ENCODE assay signal across 16 cellular contexts in the genomic region with DNA sequence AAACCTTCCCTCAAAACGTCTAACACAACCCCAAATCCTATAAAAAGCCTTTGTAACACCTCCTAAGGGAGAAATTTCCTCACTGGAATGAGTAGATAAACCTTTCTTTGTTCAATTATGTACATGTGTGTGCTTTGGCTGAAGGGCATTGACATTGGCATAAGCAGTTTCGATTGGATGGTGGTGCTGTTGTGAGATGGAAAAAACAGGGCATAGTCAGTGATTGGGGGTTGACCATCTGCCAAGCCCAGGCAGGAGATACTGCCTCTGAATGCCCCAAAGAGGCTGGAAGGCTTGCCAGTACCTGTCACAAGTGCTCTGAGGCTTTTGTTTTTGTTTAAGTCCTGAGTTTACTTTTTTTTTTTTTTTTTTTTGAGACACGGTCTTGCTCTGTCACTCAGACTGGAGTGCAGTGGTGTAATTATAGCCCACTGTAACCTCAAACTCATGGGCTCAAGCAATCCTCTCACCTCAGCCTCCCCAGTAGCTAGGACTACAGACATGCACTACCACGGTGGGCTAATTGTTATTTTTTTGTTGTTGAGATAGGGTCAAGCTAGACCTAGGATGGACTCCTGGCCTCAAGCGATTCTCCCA. TPM values are rescaled to one million over a fixed set of nuclear protein-coding genes. Genes with fewer than 3 reads are reported as not detected.
DNase-seq lines count a peak whose midpoint lies in the region; ATAC-seq, FAIRE-seq and TF ChIP-seq lines count a peak whose summit lies in the region.
"Had no signal": no experiment of that assay in that cellular context is flagged by ENCODE, and none has a peak within 500 bp of the region (broad histone marks: within the 10 kb centered on the region; RNA-seq: fewer than 3 reads in every experiment).

No MANE protein-coding gene starts in this region.

- POLR2A ChIA-PET in HEK293T (lab: Yijun Ruan, JAX): no interaction called here

- peaks cover 0 to 4% of the 10 kb centered on the region in 2 donors for H3K4me1 ChIP-seq in neuronal stem cell (ENCODE audit: control insufficient read depth in 2 of 2, insufficient read depth in 1 of 2, low read depth in 1 of 2, low read length in 2 of 2)
- peaks cover 3 to 10% of the 10 kb centered on the region in 2 donors for H3K4me1 ChIP-seq in ascending aorta
- H3K4me1 ChIP-seq: HAP-1 had no signal

- no peak overlapping the region for H3K9ac ChIP-seq in neuronal stem cell (ENCODE audit: low read depth, low read length, poor library complexity)

- H2BK12ac ChIP-seq in neuronal stem cell (ENCODE audit: low read length): no peak overlapping the region

- H4K8ac ChIP-seq in neuronal stem cell (ENCODE audit: low read depth, low read length): no peak overlapping the region

- no CpG with 5 or more reads among the region's 5 CpGs for WGBS in neuronal stem cell (ENCODE audit: extremely low coverage in 2 of 2, insufficient read length in 2 of 2, insufficient replicate concordance in 1 of 2), 2 donors

- H3K23ac ChIP-seq in neuronal stem cell (ENCODE audit: low read depth, low read length, poor library complexity): no peak overlapping the region

- H3K27me3 ChIP-seq in bronchial epithelial cell (ENCODE audit: control insufficient read depth, insufficient read depth, low read length): no peaks in the 10 kb centered on the region
- no peaks in the 10 kb centered on the region for H3K27me3 ChIP-seq in neuronal stem cell (ENCODE audit: control insufficient read depth in 3 of 3, insufficient read depth in 3 of 3, low read depth in 1 of 3, low read length in 3 of 3)
- no peaks in the 10 kb centered on the region for H3K27me3 ChIP-seq in ascending aorta
- H3K27me3 ChIP-seq: neutrophil, SJSA1 had no signal

- FAIRE-seq in bronchial epithelial cell (lab: Jason Lieb, UNC): no peak

- no peak overlapping the region for H4K91ac ChIP-seq in neuronal stem cell (ENCODE audit: low read depth, low read length, poor library complexity)

- CTCF ChIA-PET in HEK293T (lab: Yijun Ruan, JAX): no interaction called here

- no peak overlapping the region for H3K4me2 ChIP-seq in neuronal stem cell (ENCODE audit: insufficient read depth, low read length, poor library complexity, severe bottlenecking)

- H2BK120ac ChIP-seq in neuronal stem cell (ENCODE audit: low read depth, low read length): no peak overlapping the region

- no peak for TF ChIP-seq CTCF in bronchial epithelial cell (IDR thresholded peaks at IDR 0.05; ENCODE audit: insufficient read depth, low read length, severe bottlenecking)
- no peak for TF ChIP-seq CTCF in ascending aorta (IDR thresholded peaks at IDR 0.05)
- TF ChIP-seq CTCF in foreskin fibroblast (IDR thresholded peaks at IDR 0.05; ENCODE audit: low read depth, low read length): no peak

- H2BK15ac ChIP-seq in neuronal stem cell (ENCODE audit: low read length): no peak overlapping the region

- peaks cover 0 to 10% of the 10 kb centered on the region in 2 donors for H3K9me3 ChIP-seq in neuronal stem cell (replicated peaks in 1 of 2; ENCODE audit: control insufficient read depth in 2 of 2, insufficient read depth in 1 of 2, low read depth in 1 of 2, low read length in 2 of 2)
- H3K9me3 ChIP-seq in ascending aorta: no peaks in the 10 kb centered on the region
- H3K9me3 ChIP-seq: HAP-1, neutrophil had no signal

- H2BK5ac ChIP-seq in neuronal stem cell (ENCODE audit: low read length): no peak overlapping the region

- H3K4me3 ChIP-seq in bronchial epithelial cell (ENCODE audit: low read depth, low read length): no peak overlapping the region
- H3K4me3 ChIP-seq in neuronal stem cell (ENCODE audit: low read length in 2 of 2): no peak overlapping the region
- no peak overlapping the region for H3K4me3 ChIP-seq in ascending aorta
- H3K4me3 ChIP-seq in foreskin fibroblast (ENCODE audit: low read depth in 1 of 2, low read length in 2 of 2): no peak overlapping the region
- H3K4me3 ChIP-seq: HAP-1 had no signal

- H3K36me3 ChIP-seq in bronchial epithelial cell (ENCODE audit: control insufficient read depth, insufficient read depth, low read length): peaks cover 2% of the 10 kb centered on the region
- H3K36me3 ChIP-seq in neuronal stem cell (replicated peaks in 1 of 2; ENCODE audit: control insufficient read depth in 2 of 2, insufficient read depth in 2 of 2, low read length in 2 of 2): peaks cover 6 to 21% of the 10 kb centered on the region in 2 donors
- peaks cover 7 to 13% of the 10 kb centered on the region in 2 donors for H3K36me3 ChIP-seq in ascending aorta

- intact Hi-C loops in ascending aorta (cut with DNase I): loop anchor here (10.0 kb wide), 1 partner anchor 96 kb away; a partner anchor contains a TSS

- no peak overlapping the region for H3K14ac ChIP-seq in neuronal stem cell (ENCODE audit: low read length)

- H2AFZ ChIP-seq in neuronal stem cell (ENCODE audit: low read length): peak overlapping the region; percentile 18

- no peak overlapping the region for H3K18ac ChIP-seq in neuronal stem cell (ENCODE audit: low read length)

- no peak overlapping the region for H3K4ac ChIP-seq in neuronal stem cell (ENCODE audit: low read length)

- H3K27ac ChIP-seq in neuronal stem cell (replicated peaks; ENCODE audit: low read length): no peak overlapping the region
- H3K27ac ChIP-seq in ascending aorta: peak overlapping the region in 1 of 2 donors; percentile 5
- H3K27ac ChIP-seq: neutrophil, SJSA1 had no signal

- H3K79me1 ChIP-seq in neuronal stem cell (ENCODE audit: low read depth, low read length): peaks cover 2% of the 10 kb centered on the region

- no peak for ATAC-seq in HG02642 (IDR thresholded peaks at IDR 0.05; ENCODE audit: poor library complexity, unreplicated experiment)

- H2AK5ac ChIP-seq in neuronal stem cell (ENCODE audit: low read depth, low read length): no peak overlapping the region

- DNase-seq in HEK293T (ENCODE audit: extremely low spot score): no peak
- DNase-seq in NCI-H2196 treated with DMSO at 0.1 percent for 48 hours (lab: John Stamatoyannopoulos, UW; ENCODE audit: unreplicated experiment): peak; percentile 65
- peak; percentile 88 for DNase-seq in bronchial epithelial cell (ENCODE audit: low read depth)
- no peak for DNase-seq in neuronal stem cell (ENCODE audit: low spot score)
- DNase-seq in ascending aorta (ENCODE audit: low spot score in 2 of 2): no peak
- no peak for DNase-seq in NCI-H526 treated with DMSO at 0.1 percent for 48 hours (lab: John Stamatoyannopoulos, UW)
- no peak for DNase-seq in foreskin fibroblast
- DNase-seq: activated CD4-positive, alpha-beta memory T cell treated with anti-CD3 and anti-CD28 coated beads for 36 hours; cerebellar nuclear complex; DND-41; endodermal cell; NCI-H1436 had no signal

TF ChIP-seq in HEK293T, 16 proteins besides CTCF, POLR2A, EP300 and RAD21:
- TF ChIP-seq, protein P1, sequence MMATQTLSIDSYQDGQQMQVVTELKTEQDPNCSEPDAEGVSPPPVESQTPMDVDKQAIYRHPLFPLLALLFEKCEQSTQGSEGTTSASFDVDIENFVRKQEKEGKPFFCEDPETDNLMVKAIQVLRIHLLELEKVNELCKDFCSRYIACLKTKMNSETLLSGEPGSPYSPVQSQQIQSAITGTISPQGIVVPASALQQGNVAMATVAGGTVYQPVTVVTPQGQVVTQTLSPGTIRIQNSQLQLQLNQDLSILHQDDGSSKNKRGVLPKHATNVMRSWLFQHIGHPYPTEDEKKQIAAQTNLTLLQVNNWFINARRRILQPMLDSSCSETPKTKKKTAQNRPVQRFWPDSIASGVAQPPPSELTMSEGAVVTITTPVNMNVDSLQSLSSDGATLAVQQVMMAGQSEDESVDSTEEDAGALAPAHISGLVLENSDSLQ (IDR thresholded peaks at IDR 0.05): peak; percentile 45; the same call in 1 of the 2 replicates
- TF ChIP-seq TARDBP (IDR thresholded peaks at IDR 0.05): no peak

RNA-seq across cellular contexts. Expression of a gene that starts 1.2 kb away (rescaled TPM):
- 8.4 and 9.2 TPM in 2 replicates for total RNA-seq in bronchial epithelial cell
- polyA plus RNA-seq in neuronal stem cell (2013, experiment 1 of 2): 32.5 TPM
- 33.6 TPM for polyA plus RNA-seq in neuronal stem cell (2013, experiment 2 of 2)
- 10.7 TPM for total RNA-seq in ascending aorta

RNA-seq across cellular contexts. Expression of a gene that starts 29.1 kb away (rescaled TPM):
- total RNA-seq in bronchial epithelial cell (225 and 250 TPM in 2 replicates), ascending aorta (158 TPM)
- polyA plus RNA-seq in neuronal stem cell (2013, experiment 1 of 2): 47.9 TPM
- polyA plus RNA-seq in neuronal stem cell (2013, experiment 2 of 2): 46.0 TPM

RNA-seq across cellular contexts. Expression of a gene that starts 29.5 kb away (rescaled TPM):
- total RNA-seq in bronchial epithelial cell (12.5 and 24.7 TPM in 2 replicates), ascending aorta (0.85 TPM)
- polyA plus RNA-seq in neuronal stem cell (2013, experiment 1 of 2): 16.8 TPM
- 16.6 TPM for polyA plus RNA-seq in neuronal stem cell (2013, experiment 2 of 2)

RNA-seq across cellular contexts. Expression of a gene that starts 29.7 kb away (rescaled TPM):
- 6.3 and 8.1 TPM in 2 replicates for total RNA-seq in bronchial epithelial cell
- polyA plus RNA-seq in neuronal stem cell (2013, experiment 1 of 2): 28.1 TPM
- polyA plus RNA-seq in neuronal stem cell (2013, experiment 2 of 2): 30.7 TPM
- 1.3 TPM for total RNA-seq in ascending aorta

Comparison
In these comparisons a context has a peak if more than half of its experiments do, and no peak if none do; other contexts are left out.
1. DNase-seq: peak in NCI-H2196 treated with DMSO at 0.1 percent for 48 hours (single experiment) and bronchial epithelial cell (single experiment); none in HEK293T (single experiment), neuronal stem cell (single experiment), ascending aorta (0 of 2), NCI-H526 treated with DMSO at 0.1 percent for 48 hours (single experiment) and foreskin fibroblast (0 of 2).